8 cellular contexts compared by ENCODE assay signal in genomic region chrX:135185795-135186443, GRCh38. TPM values are rescaled to one million over a fixed set of nuclear protein-coding genes. Genes with fewer than 3 reads are reported as not detected.
DNase-seq lines count a peak whose midpoint lies in the region; ATAC-seq and TF ChIP-seq lines count a peak whose summit lies in the region.

No MANE protein-coding gene starts in this region.

- H4K20me1 ChIP-seq in Loucy (ENCODE audit: insufficient read depth, low read length, poor library complexity, severe bottlenecking) = no peaks in the 10 kb centered on the region

- TF ChIP-seq CTCF in heart left ventricle (IDR thresholded peaks at IDR 0.05) (peak in 11 of 12 donors; percentile 7 to 58 (median 39)), Loucy (conservative IDR thresholded peaks at IDR 0.05; ENCODE audit: low read length) (peak; percentile 56), endodermal cell (conservative IDR thresholded peaks at IDR 0.05) (peak; percentile 75)

- no peaks in the 10 kb centered on the region for H3K9me2 ChIP-seq in Loucy (replicated peaks; ENCODE audit: low read depth, low read length)

- no peak overlapping the region for H3K4me3 ChIP-seq in heart left ventricle
- H3K4me3 ChIP-seq in Loucy (ENCODE audit: low read length, poor library complexity, severe bottlenecking) = no peak overlapping the region
- H3K4me3 ChIP-seq in endodermal cell (ENCODE audit: low read length) = no peak overlapping the region

- ATAC-seq in heart left ventricle (peak; percentile 58 to 87 (median 82)), Right ventricle myocardium superior (ENCODE audit: poor library complexity) (no peak), GM21825 (IDR thresholded peaks at IDR 0.05; ENCODE audit: unreplicated experiment) (peak; percentile 88), naive B cell (ENCODE audit: low read depth in 2 of 2) (peak; percentile 61 to 73)

- no peak for TF ChIP-seq POLR2A in heart left ventricle (IDR thresholded peaks at IDR 0.05)

- H3K27me3 ChIP-seq in heart left ventricle (peaks cover 0 to 20% (median 0%) of the 10 kb centered on the region in 9 donors), Loucy (ENCODE audit: insufficient read depth, low read length, poor library complexity, severe bottlenecking) (no peaks in the 10 kb centered on the region), endodermal cell (ENCODE audit: control insufficient read depth, insufficient read depth, low read length, poor library complexity, severe bottlenecking) (no peaks in the 10 kb centered on the region)

- 37 to 48% (median 40%) methylated on average over 7 to 8 of the region's 8 CpGs for WGBS in heart left ventricle, 4 donors
- WGBS in endodermal cell (ENCODE audit: insufficient coverage in 1 of 2, insufficient read length in 1 of 2), 2 experiments = 53% methylated on average over 8 of the region's 8 CpGs; no CpG with 5 or more reads in 1 of the 2 experiments

- no peak overlapping the region for H3K4me2 ChIP-seq in Loucy (ENCODE audit: low read depth, low read length, poor library complexity, severe bottlenecking)

- no peak overlapping the region for H2AFZ ChIP-seq in Loucy (ENCODE audit: low read length)

- H3K9me3 ChIP-seq in heart left ventricle (no peaks in the 10 kb centered on the region), Loucy (ENCODE audit: insufficient read depth, low read depth, low read length) (no peaks in the 10 kb centered on the region), endodermal cell (ENCODE audit: control insufficient read depth, low read length) (no peaks in the 10 kb centered on the region)

- H3K4me1 ChIP-seq in heart left ventricle (no peaks in the 10 kb centered on the region), Loucy (ENCODE audit: insufficient read depth, low read length, poor library complexity, severe bottlenecking) (no peaks in the 10 kb centered on the region), endodermal cell (ENCODE audit: control insufficient read depth, insufficient read depth, low read length) (no peaks in the 10 kb centered on the region)

- H3K4me3 Mint-ChIP-seq in endodermal cell = no peak overlapping the region
- H3K4me3 Mint-ChIP-seq in naive B cell = no peak overlapping the region

- DNase-seq in heart left ventricle (peak in 1 of 5 donors; percentile 8), Right ventricle myocardium superior (no peak), T-helper 2 cell (peak in 3 of 5 experiments; percentile 0 to 59 (median 2)), endodermal cell (peak; percentile 70), naive B cell (peak; percentile 27), ureter (ENCODE audit: low spot score) (no peak)

- H3K27me3 Mint-ChIP-seq in endodermal cell (ENCODE audit: insufficient read depth) (no peaks in the 10 kb centered on the region), naive B cell (peaks cover 20 to 48% (median 36%) of the 10 kb centered on the region in 3 donors)

- H3K36me3 ChIP-seq in heart left ventricle (no peaks in the 10 kb centered on the region), Loucy (ENCODE audit: insufficient read depth, low read length) (no peaks in the 10 kb centered on the region), endodermal cell (ENCODE audit: control insufficient read depth, insufficient read depth, low read length) (no peaks in the 10 kb centered on the region)

- H3K27ac ChIP-seq in heart left ventricle (no peak overlapping the region), endodermal cell (ENCODE audit: low read depth, low read length) (no peak overlapping the region)

- H3F3A ChIP-seq in Loucy (ENCODE audit: low read depth) = no peaks in the 10 kb centered on the region

- no peaks in the 10 kb centered on the region for H3K79me2 ChIP-seq in Loucy (ENCODE audit: insufficient read depth, low read length)

- peaks cover 51% of the 10 kb centered on the region for H3K9me3 Mint-ChIP-seq in endodermal cell
- no peaks in the 10 kb centered on the region for H3K9me3 Mint-ChIP-seq in naive B cell

- H3K27ac Mint-ChIP-seq in endodermal cell (no peak overlapping the region), naive B cell (no peak overlapping the region)

- H3K36me3 Mint-ChIP-seq in endodermal cell (ENCODE audit: low read depth) = no peaks in the 10 kb centered on the region
- H3K36me3 Mint-ChIP-seq in naive B cell = no peaks in the 10 kb centered on the region

- H3K4me1 Mint-ChIP-seq in endodermal cell (no peaks in the 10 kb centered on the region), naive B cell (no peaks in the 10 kb centered on the region)

- H3K9ac ChIP-seq in Loucy (ENCODE audit: low read depth, low read length, poor library complexity, severe bottlenecking) (no peak overlapping the region), endodermal cell (ENCODE audit: extremely low read depth, low read length, poor library complexity, severe bottlenecking) (no peak overlapping the region)

- intact Hi-C loops in heart left ventricle (cut with DNase I) (loop anchor here in 5 of 10 donors (2.0 to 5.0 kb wide), 3 partner anchors 291 to 746 kb away; no protein-coding TSS in a partner anchor), Right ventricle myocardium superior (cut with DNase I) (no loop called here)

RNA-seq across cellular contexts. Expression of gene CT55, which starts 14.7 kb away (rescaled TPM):
- total RNA-seq in heart left ventricle (not detected), Right ventricle myocardium superior (not detected), endodermal cell (under 1 TPM in 1 of 2 donors, not detected in 1; 0.24 TPM), ureter (not detected)
- polyA plus RNA-seq in heart left ventricle (not detected), naive B cell (ENCODE audit: low read depth in 6 of 6) (not detected)
- polyA plus RNA-seq in endodermal cell (2013, experiment 1 of 2) = not detected
- 0.37 TPM for polyA plus RNA-seq in endodermal cell (2013, experiment 2 of 2)

Comparison
In these comparisons a context has a peak if more than half of its experiments do, and no peak if none do; other contexts are left out.
1. DNase-seq: peak in T-helper 2 cell (3 of 5), endodermal cell (single experiment) and naive B cell (single experiment); none in Right ventricle myocardium superior (single experiment) and ureter (single experiment).
2. Peak in every context shown above with its lines, with median percentiles within 50 percentile points of each other: CTCF ChIP-seq.